1 cellular context compared by ENCODE assay signal in the genomic region with DNA sequence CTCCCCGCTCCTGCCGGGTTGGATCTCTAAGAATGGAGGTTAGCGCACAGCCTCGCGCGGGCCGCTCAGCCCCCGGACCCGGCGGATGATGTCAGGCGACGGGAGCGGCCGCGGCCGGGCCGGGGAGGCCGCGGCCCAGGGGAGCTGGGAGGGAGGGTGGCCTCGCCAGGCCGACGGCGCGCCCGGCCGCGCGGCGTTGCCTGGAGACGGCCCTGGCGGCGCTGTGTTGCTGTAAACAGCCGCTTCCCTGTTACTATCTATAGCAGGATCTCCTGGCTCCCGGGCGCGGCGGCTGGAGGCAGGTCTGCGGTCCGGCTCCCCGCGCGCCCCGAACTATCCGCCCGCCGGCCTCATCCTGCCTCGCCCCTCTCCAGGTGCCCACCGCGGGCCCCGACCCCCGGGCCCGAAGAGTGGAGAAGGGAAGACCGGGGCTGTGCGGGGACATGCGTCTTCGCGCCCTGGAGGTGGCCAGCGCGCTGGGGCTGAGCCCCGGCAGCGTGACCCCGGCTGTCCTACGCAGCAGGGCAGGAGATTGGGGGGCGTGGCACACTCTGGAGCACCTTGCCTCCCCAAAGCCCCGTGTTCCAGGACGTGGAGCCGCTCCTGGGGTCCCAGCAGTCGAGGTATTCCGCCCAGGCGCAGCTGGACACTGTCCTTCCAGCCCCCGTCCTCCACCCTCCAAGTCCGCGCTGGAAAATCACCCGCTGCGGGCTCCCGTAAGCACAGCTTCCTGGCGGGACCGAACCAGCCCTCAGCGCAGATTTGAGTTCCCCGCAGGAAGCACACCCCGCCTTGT.
TF ChIP-seq lines count a peak whose summit lies in the region.

No MANE protein-coding gene starts in this region.

TF ChIP-seq in HepG2, 621 proteins besides CTCF, POLR2A, EP300 and RAD21 (continued from another document and continues in another):
- TF ChIP-seq, protein P1, sequence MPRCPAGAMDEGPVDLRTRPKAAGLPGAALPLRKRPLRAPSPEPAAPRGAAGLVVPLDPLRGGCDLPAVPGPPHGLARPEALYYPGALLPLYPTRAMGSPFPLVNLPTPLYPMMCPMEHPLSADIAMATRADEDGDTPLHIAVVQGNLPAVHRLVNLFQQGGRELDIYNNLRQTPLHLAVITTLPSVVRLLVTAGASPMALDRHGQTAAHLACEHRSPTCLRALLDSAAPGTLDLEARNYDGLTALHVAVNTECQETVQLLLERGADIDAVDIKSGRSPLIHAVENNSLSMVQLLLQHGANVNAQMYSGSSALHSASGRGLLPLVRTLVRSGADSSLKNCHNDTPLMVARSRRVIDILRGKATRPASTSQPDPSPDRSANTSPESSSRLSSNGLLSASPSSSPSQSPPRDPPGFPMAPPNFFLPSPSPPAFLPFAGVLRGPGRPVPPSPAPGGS (CRISPR knock-in tag; IDR thresholded peaks at IDR 0.05): peak; percentile 65; the same call in 1 of the 2 replicates
- TF ChIP-seq KDM2A (CRISPR knock-in tag; IDR thresholded peaks at IDR 0.05; ENCODE audit: borderline replicate concordance, low read depth): peak; percentile 32
- peak; percentile 77; the same call in 1 of the 2 replicates for TF ChIP-seq SMAD1 (CRISPR knock-in tag; IDR thresholded peaks at IDR 0.05; ENCODE audit: borderline replicate concordance, low read depth)
- 0 out of 2 replicates have a peak, but pooled peaks have one; percentile 18 for TF ChIP-seq SP4 (CRISPR knock-in tag; IDR thresholded peaks at IDR 0.05)
- TF ChIP-seq, protein P2, sequence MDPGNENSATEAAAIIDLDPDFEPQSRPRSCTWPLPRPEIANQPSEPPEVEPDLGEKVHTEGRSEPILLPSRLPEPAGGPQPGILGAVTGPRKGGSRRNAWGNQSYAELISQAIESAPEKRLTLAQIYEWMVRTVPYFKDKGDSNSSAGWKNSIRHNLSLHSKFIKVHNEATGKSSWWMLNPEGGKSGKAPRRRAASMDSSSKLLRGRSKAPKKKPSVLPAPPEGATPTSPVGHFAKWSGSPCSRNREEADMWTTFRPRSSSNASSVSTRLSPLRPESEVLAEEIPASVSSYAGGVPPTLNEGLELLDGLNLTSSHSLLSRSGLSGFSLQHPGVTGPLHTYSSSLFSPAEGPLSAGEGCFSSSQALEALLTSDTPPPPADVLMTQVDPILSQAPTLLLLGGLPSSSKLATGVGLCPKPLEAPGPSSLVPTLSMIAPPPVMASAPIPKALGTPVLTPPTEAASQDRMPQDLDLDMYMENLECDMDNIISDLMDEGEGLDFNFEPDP (CRISPR knock-in tag; conservative IDR thresholded peaks at IDR 0.05): no peak
- peak; percentile 18; the same call in 1 of the 2 replicates for TF ChIP-seq HOXD1 (CRISPR knock-in tag; IDR thresholded peaks at IDR 0.05)
- no peak for TF ChIP-seq SOX13 (IDR thresholded peaks at IDR 0.05)
- TF ChIP-seq SOX13 (CRISPR knock-in tag; conservative IDR thresholded peaks at IDR 0.05 in 1 of 2, IDR thresholded peaks at IDR 0.05 in 1 of 2): no peak; a peak in 1 of 4 replicates
- TF ChIP-seq SP140L (CRISPR knock-in tag; IDR thresholded peaks at IDR 0.05; ENCODE audit: borderline replicate concordance): no peak
- TF ChIP-seq ZNF44 (CRISPR knock-in tag; IDR thresholded peaks at IDR 0.05): 0 out of 2 replicates have a peak, but pooled peaks have one; percentile 54
- TF ChIP-seq ZUFSP (CRISPR knock-in tag; IDR thresholded peaks at IDR 0.05; ENCODE audit: borderline replicate concordance): no peak
- TF ChIP-seq E2F5 (CRISPR knock-in tag; conservative IDR thresholded peaks at IDR 0.05): 0 out of 2 replicates have a peak, but pooled peaks have one; percentile 20
- no peak for TF ChIP-seq KLF16 (CRISPR knock-in tag; IDR thresholded peaks at IDR 0.05)
- TF ChIP-seq POLR2AphosphoS2 (IDR thresholded peaks at IDR 0.05; ENCODE audit: low read depth, low read length): no peak
- TF ChIP-seq PHF21A (CRISPR knock-in tag; IDR thresholded peaks at IDR 0.05): 0 out of 2 replicates have a peak, but pooled peaks have one; percentile 30
- TF ChIP-seq SIN3B (IDR thresholded peaks at IDR 0.05; ENCODE audit: low read length): no peak
- TF ChIP-seq PAF1 (CRISPR knock-in tag; IDR thresholded peaks at IDR 0.05): no peak
- TF ChIP-seq ZNF282 (IDR thresholded peaks at IDR 0.05; ENCODE audit: partially characterized antibody): no peak
- no peak for TF ChIP-seq ZFP1 (CRISPR knock-in tag; IDR thresholded peaks at IDR 0.05)
- no peak for TF ChIP-seq ZNF329 (CRISPR knock-in tag; IDR thresholded peaks at IDR 0.05; ENCODE audit: low read depth)
- TF ChIP-seq, protein P3, sequence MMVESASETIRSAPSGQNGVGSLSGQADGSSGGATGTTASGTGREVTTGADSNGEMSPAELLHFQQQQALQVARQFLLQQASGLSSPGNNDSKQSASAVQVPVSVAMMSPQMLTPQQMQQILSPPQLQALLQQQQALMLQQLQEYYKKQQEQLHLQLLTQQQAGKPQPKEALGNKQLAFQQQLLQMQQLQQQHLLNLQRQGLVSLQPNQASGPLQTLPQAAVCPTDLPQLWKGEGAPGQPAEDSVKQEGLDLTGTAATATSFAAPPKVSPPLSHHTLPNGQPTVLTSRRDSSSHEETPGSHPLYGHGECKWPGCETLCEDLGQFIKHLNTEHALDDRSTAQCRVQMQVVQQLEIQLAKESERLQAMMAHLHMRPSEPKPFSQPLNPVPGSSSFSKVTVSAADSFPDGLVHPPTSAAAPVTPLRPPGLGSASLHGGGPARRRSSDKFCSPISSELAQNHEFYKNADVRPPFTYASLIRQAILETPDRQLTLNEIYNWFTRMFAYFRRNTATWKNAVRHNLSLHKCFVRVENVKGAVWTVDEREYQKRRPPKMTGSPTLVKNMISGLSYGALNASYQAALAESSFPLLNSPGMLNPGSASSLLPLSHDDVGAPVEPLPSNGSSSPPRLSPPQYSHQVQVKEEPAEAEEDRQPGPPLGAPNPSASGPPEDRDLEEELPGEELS (CRISPR knock-in tag; IDR thresholded peaks at IDR 0.05): peak; percentile 71
- TF ChIP-seq TGIF2 (CRISPR knock-in tag; IDR thresholded peaks at IDR 0.05): no peak
- 0 out of 2 replicates have a peak, but pooled peaks have one; percentile 28 for TF ChIP-seq HNF1B (CRISPR knock-in tag; IDR thresholded peaks at IDR 0.05)
- no peak for TF ChIP-seq ZMAT5 (CRISPR knock-in tag; IDR thresholded peaks at IDR 0.05; ENCODE audit: borderline replicate concordance, low read depth)
- TF ChIP-seq THAP8 (CRISPR knock-in tag; IDR thresholded peaks at IDR 0.05; ENCODE audit: borderline replicate concordance): 0 out of 2 replicates have a peak, but pooled peaks have one; percentile 50
- peak; percentile 92 for TF ChIP-seq MYPOP (CRISPR knock-in tag; IDR thresholded peaks at IDR 0.05)
- TF ChIP-seq ZNF629 (CRISPR knock-in tag; conservative IDR thresholded peaks at IDR 0.05): no peak
- TF ChIP-seq, protein P4, sequence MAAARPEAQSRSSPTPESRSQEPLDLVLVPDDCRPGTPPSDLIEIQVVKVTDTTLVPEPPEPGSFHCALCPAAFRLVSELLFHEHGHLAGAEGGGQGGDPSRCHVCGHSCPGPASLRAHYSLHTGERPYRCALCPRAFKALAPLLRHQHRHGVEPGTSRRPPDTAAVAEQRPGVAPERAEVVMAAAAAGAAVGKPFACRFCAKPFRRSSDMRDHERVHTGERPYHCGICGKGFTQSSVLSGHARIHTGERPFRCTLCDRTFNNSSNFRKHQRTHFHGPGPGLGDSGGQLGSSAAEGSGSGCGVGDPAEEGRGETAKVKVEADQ (CRISPR knock-in tag; IDR thresholded peaks at IDR 0.05; ENCODE audit: borderline replicate concordance): peak; percentile 52; the same call in 1 of the 2 replicates
- TF ChIP-seq GZF1 (CRISPR knock-in tag; IDR thresholded peaks at IDR 0.05): no peak
- TF ChIP-seq ZNF547 (CRISPR knock-in tag; IDR thresholded peaks at IDR 0.05): 0 out of 2 replicates have a peak, but pooled peaks have one; percentile 51
- peak; percentile 60; the same call in 1 of the 2 replicates for TF ChIP-seq ZBTB38 (CRISPR knock-in tag; IDR thresholded peaks at IDR 0.05)
- TF ChIP-seq ZNF276 (CRISPR knock-in tag; IDR thresholded peaks at IDR 0.05; ENCODE audit: low read depth): 0 out of 2 replicates have a peak, but pooled peaks have one; percentile 47
- TF ChIP-seq XBP1 (CRISPR knock-in tag; IDR thresholded peaks at IDR 0.05): no peak
- no peak for TF ChIP-seq RNF219 (CRISPR knock-in tag; IDR thresholded peaks at IDR 0.05)
- no peak for TF ChIP-seq GATA4 (IDR thresholded peaks at IDR 0.05; ENCODE audit: borderline replicate concordance, low read depth)
- TF ChIP-seq ZSCAN31 (CRISPR knock-in tag; IDR thresholded peaks at IDR 0.05; ENCODE audit: low read depth): no peak; the same call in 1 of the 2 replicates
- 0 out of 2 replicates have a peak, but pooled peaks have one; percentile 33 for TF ChIP-seq ZNF121 (CRISPR knock-in tag; IDR thresholded peaks at IDR 0.05)
- no peak for TF ChIP-seq CENPX (CRISPR knock-in tag; IDR thresholded peaks at IDR 0.05)
